Comparison of ENCODE assay signal across 9 cellular contexts in genomic region chr17:48611681-48612455, GRCh38. TPM values are rescaled to one million over a fixed set of nuclear protein-coding genes. Genes with fewer than 3 reads are reported as not detected.
DNase-seq lines count a peak whose midpoint lies in the region; ATAC-seq, FAIRE-seq and TF ChIP-seq lines count a peak whose summit lies in the region.
"Had no signal": no experiment of that assay in that cellular context is flagged by ENCODE, and none has a peak within 500 bp of the region (broad histone marks: within the 10 kb centered on the region; RNA-seq: fewer than 3 reads in every experiment).

No MANE protein-coding gene starts in this region.

- peak overlapping the region; percentile 87 to 93 (median 92) for H3K4me3 Mint-ChIP-seq in T-cell

- peaks cover 65 to 80% of the 10 kb centered on the region in 2 donors for H3K27me3 Mint-ChIP-seq in T-cell

- no peaks in the 10 kb centered on the region for H3K9me3 Mint-ChIP-seq in T-cell

- FAIRE-seq in HepG2 (lab: Jason Lieb, UNC): no peak
- FAIRE-seq: colon had no signal

- peaks cover 25 to 95% of the 10 kb centered on the region in 2 experiments; a peak in 4 of 5 replicates for H3K27me3 ChIP-seq in HepG2 (ENCODE audit: control insufficient read depth in 1 of 2, insufficient read depth in 2 of 2, low read length in 2 of 2)

- no peak for TF ChIP-seq EP300 in HepG2 (IDR thresholded peaks at IDR 0.05; ENCODE audit: low read depth in 2 of 2, low read length in 2 of 2)
- no peak for TF ChIP-seq EP300 in HepG2 (CRISPR knock-in tag; IDR thresholded peaks at IDR 0.05; ENCODE audit: borderline replicate concordance)

- no peak for TF ChIP-seq RAD21 in HepG2 (CRISPR knock-in tag; IDR thresholded peaks at IDR 0.05)

- H2AFZ ChIP-seq in HepG2 (ENCODE audit: low read length): no peak overlapping the region

- peaks cover 23% of the 10 kb centered on the region for H3K4me1 ChIP-seq in HepG2 (ENCODE audit: insufficient read depth, low read length)

- in situ Hi-C loops in HepG2 (cut with HindIII; ENCODE audit: extremely low pct_ligation_motif_present, low pct_unique_long_range_greater_than_20kb): loop anchor here (5.0 kb wide), 1 partner anchor 585 kb away; no protein-coding TSS in a partner anchor

- intact Hi-C loops in HepG2 (cut with micrococcal nuclease; ENCODE audit: unreplicated experiment): loop anchor here (2.0 kb wide), 1 partner anchor 459 kb away; no protein-coding TSS in a partner anchor

- no peaks in the 10 kb centered on the region for H3K36me3 ChIP-seq in HepG2 (replicated peaks in 1 of 2; ENCODE audit: control insufficient read depth in 1 of 2, insufficient read depth in 2 of 2, low read length in 2 of 2)

- no peaks in the 10 kb centered on the region for H3K36me3 Mint-ChIP-seq in T-cell

- H3K4me2 ChIP-seq in HepG2 (ENCODE audit: low read depth, low read length): no peak overlapping the region

- TF ChIP-seq CTCF in HepG2 (CRISPR knock-in tag; IDR thresholded peaks at IDR 0.05) (no peak), GM20000 (IDR thresholded peaks at IDR 0.05; ENCODE audit: extremely low read depth, missing control alignments) (no peak)

- BruUV-seq in HepG2 (replicated peaks; lab: Mats Ljungman, UMichigan): no TSS peak

- no peaks in the 10 kb centered on the region for H3K9me3 ChIP-seq in HepG2 (ENCODE audit: low read length)

- no peak overlapping the region for H3K27ac Mint-ChIP-seq in T-cell

- no peak overlapping the region for H3K4me3 ChIP-seq in HepG2 (replicated peaks in 1 of 3; ENCODE audit: insufficient read depth in 1 of 3, low read depth in 2 of 3, low read length in 3 of 3)

- no peaks in the 10 kb centered on the region for H3K79me2 ChIP-seq in HepG2 (ENCODE audit: insufficient read depth, low read length)

- POLR2A ChIA-PET in HEK293T (lab: Yijun Ruan, JAX) (no interaction called here), T-cell (lab: Charles Lee) (no interaction called here), HepG2 (lab: Yijun Ruan, JAX) (no interaction called here)

- no peak overlapping the region for H3K9ac ChIP-seq in HepG2 (ENCODE audit: insufficient read depth, low read depth, low read length)

- H3K4me1 Mint-ChIP-seq in T-cell: peaks cover 32 to 47% (median 43%) of the 10 kb centered on the region in 3 donors

- TF ChIP-seq POLR2A in HepG2 (IDR thresholded peaks at IDR 0.05; ENCODE audit: insufficient read depth in 1 of 2, low read depth in 2 of 2, low read length in 2 of 2): no peak

- DNase-seq in AG08395 (ENCODE audit: low spot score) (peak; percentile 35), HEK293T (ENCODE audit: extremely low spot score) (no peak), T-cell (no peak), HepG2 (ENCODE audit: low spot score) (no peak), amygdala (lab: John Stamatoyannopoulos, UW) (no peak), GM20000 (ENCODE audit: low spot score) (no peak)

- CTCF ChIA-PET in HEK293T (lab: Yijun Ruan, JAX) (no interaction called here), T-cell (lab: Charles Lee) (interaction anchor here in 1 of 2 donors (0.6 kb wide), 1 partner anchor 330 kb away, joined by 10 read pairs; no protein-coding TSS in a partner anchor), HepG2 (lab: Yijun Ruan, JAX; ENCODE audit: low intra/inter-chr PET ratio, low total read pairs) (interaction anchor here (1.4 kb wide), 1 partner anchor 10 kb away, joined by 4 read pairs; no protein-coding TSS in a partner anchor)

- H4K20me1 ChIP-seq in HepG2 (ENCODE audit: insufficient read depth, low read length): no peaks in the 10 kb centered on the region; the same call in 1 of the 2 replicates

- WGBS in HepG2 (ENCODE audit: low lambda C conversion rate): 27% methylated on average over 33 of the region's 36 CpGs

- ATAC-seq in T-cell (replicated peaks in 1 of 4) (peak in 1 of 4 experiments; percentile 18), HepG2 (no peak), GM21515 (IDR thresholded peaks at IDR 0.05; ENCODE audit: unreplicated experiment) (no peak), HG03196 (IDR thresholded peaks at IDR 0.05; ENCODE audit: unreplicated experiment) (no peak)

- no peak overlapping the region for H3K27ac ChIP-seq in HepG2 (ENCODE audit: extremely low read length, insufficient read depth, low read length)

RNA-seq across cellular contexts. Expression of gene HOXB7, which starts 1.1 kb away (rescaled TPM):
- total RNA-seq in T-cell (under 1 TPM in 3 of 5 donors, not detected in 2; 0.47 to 0.66 (median 0.60) TPM), HepG2 (2016; rRNA removed; fragmentation: Illumina TruSeq; extraction: Trizol) (not detected in 2 replicates)
- total RNA-seq in HepG2 (2016; cell fraction: cytosol; rRNA removed; fragmentation: Illumina TruSeq; extraction: Trizol; ENCODE audit: low read depth): not detected in 2 replicates
- total RNA-seq in HepG2 (2016; cell fraction: insoluble cytoplasmic fraction; rRNA removed; fragmentation: Illumina TruSeq; extraction: Trizol): not detected in 2 replicates
- not detected in 2 replicates for total RNA-seq in HepG2 (2016; cell fraction: membrane; rRNA removed; fragmentation: Illumina TruSeq; extraction: Trizol)
- not detected in 2 replicates for total RNA-seq in HepG2 (2016; cell fraction: nucleus; rRNA removed; fragmentation: Illumina TruSeq; extraction: Trizol)
- 0.04 and 0.08 TPM in 2 replicates for polyA plus RNA-seq in HepG2 (2011; rRNA removed)
- polyA plus RNA-seq in HepG2 (2011; cell fraction: cytosol; rRNA removed): not detected in 2 replicates
- polyA plus RNA-seq in HepG2 (2011; cell fraction: nucleus; rRNA removed): not detected in 2 replicates
- polyA plus RNA-seq in HepG2 (2012): not detected in 2 replicates
- not detected in 2 replicates for polyA plus RNA-seq in HepG2 (2016; cell fraction: cytosol; fragmentation: Illumina TruSeq; extraction: Trizol; ENCODE audit: low read depth)
- polyA plus RNA-seq in HepG2 (2016; cell fraction: insoluble cytoplasmic fraction; fragmentation: Illumina TruSeq; extraction: Trizol; ENCODE audit: low read depth): not detected in 2 replicates
- polyA plus RNA-seq in HepG2 (2016; cell fraction: membrane; fragmentation: Illumina TruSeq; extraction: Trizol; ENCODE audit: low read depth): not detected in 2 replicates
- polyA plus RNA-seq in HepG2 (2016; cell fraction: nucleus; fragmentation: Illumina TruSeq; extraction: Trizol; ENCODE audit: insufficient read depth, low read depth): not detected in 2 replicates
- polyA minus RNA-seq in HepG2 (2011; rRNA and poly(A)+ RNA removed; ENCODE audit: low replicate concordance): 8.9 TPM in 1 of 2 replicates, not detected in the other
- not detected in 2 replicates for polyA minus RNA-seq in HepG2 (2011; cell fraction: cytosol; rRNA and poly(A)+ RNA removed)
- polyA minus RNA-seq in HepG2 (2011; cell fraction: nucleus; rRNA and poly(A)+ RNA removed): not detected in 2 replicates

RNA-seq across cellular contexts. Expression of gene HOXB8, which starts 3.2 kb away (rescaled TPM):
- total RNA-seq in T-cell: not detected
- total RNA-seq in HepG2 (2016; rRNA removed; fragmentation: Illumina TruSeq; extraction: Trizol): not detected in 2 replicates
- total RNA-seq in HepG2 (2016; cell fraction: cytosol; rRNA removed; fragmentation: Illumina TruSeq; extraction: Trizol; ENCODE audit: low read depth): not detected in 2 replicates
- total RNA-seq in HepG2 (2016; cell fraction: insoluble cytoplasmic fraction; rRNA removed; fragmentation: Illumina TruSeq; extraction: Trizol): not detected in 2 replicates
- total RNA-seq in HepG2 (2016; cell fraction: membrane; rRNA removed; fragmentation: Illumina TruSeq; extraction: Trizol): not detected in 2 replicates
- not detected in 2 replicates for total RNA-seq in HepG2 (2016; cell fraction: nucleus; rRNA removed; fragmentation: Illumina TruSeq; extraction: Trizol)
- polyA plus RNA-seq in HepG2 (2011; rRNA removed): not detected in 2 replicates
- polyA plus RNA-seq in HepG2 (2011; cell fraction: cytosol; rRNA removed): not detected in 2 replicates
- polyA plus RNA-seq in HepG2 (2011; cell fraction: nucleus; rRNA removed): not detected in 2 replicates
- polyA plus RNA-seq in HepG2 (2012): not detected in 2 replicates
- not detected in 2 replicates for polyA plus RNA-seq in HepG2 (2016; cell fraction: cytosol; fragmentation: Illumina TruSeq; extraction: Trizol; ENCODE audit: low read depth)
- not detected in 2 replicates for polyA plus RNA-seq in HepG2 (2016; cell fraction: insoluble cytoplasmic fraction; fragmentation: Illumina TruSeq; extraction: Trizol; ENCODE audit: low read depth)
- not detected in 2 replicates for polyA plus RNA-seq in HepG2 (2016; cell fraction: membrane; fragmentation: Illumina TruSeq; extraction: Trizol; ENCODE audit: low read depth)
- not detected in 2 replicates for polyA plus RNA-seq in HepG2 (2016; cell fraction: nucleus; fragmentation: Illumina TruSeq; extraction: Trizol; ENCODE audit: insufficient read depth, low read depth)
- 0.19 TPM in 1 of 2 replicates, not detected in the other for polyA minus RNA-seq in HepG2 (2011; rRNA and poly(A)+ RNA removed; ENCODE audit: low replicate concordance)
- polyA minus RNA-seq in HepG2 (2011; cell fraction: cytosol; rRNA and poly(A)+ RNA removed): not detected in 2 replicates
- not detected in 2 replicates for polyA minus RNA-seq in HepG2 (2011; cell fraction: nucleus; rRNA and poly(A)+ RNA removed)

RNA-seq across cellular contexts. Expression of gene HOXB6, which starts 7.1 kb away (rescaled TPM):
- total RNA-seq in T-cell: under 1 TPM in 2 of 5 donors, not detected in 3; 0.16 to 0.33 TPM
- not detected in 2 replicates for total RNA-seq in HepG2 (2016; rRNA removed; fragmentation: Illumina TruSeq; extraction: Trizol)
- not detected in 2 replicates for total RNA-seq in HepG2 (2016; cell fraction: cytosol; rRNA removed; fragmentation: Illumina TruSeq; extraction: Trizol; ENCODE audit: low read depth)
- total RNA-seq in HepG2 (2016; cell fraction: insoluble cytoplasmic fraction; rRNA removed; fragmentation: Illumina TruSeq; extraction: Trizol): not detected in 2 replicates
- total RNA-seq in HepG2 (2016; cell fraction: membrane; rRNA removed; fragmentation: Illumina TruSeq; extraction: Trizol): not detected in 2 replicates
- not detected in 2 replicates for total RNA-seq in HepG2 (2016; cell fraction: nucleus; rRNA removed; fragmentation: Illumina TruSeq; extraction: Trizol)
- polyA plus RNA-seq in HepG2 (2011; rRNA removed): not detected in 2 replicates
- polyA plus RNA-seq in HepG2 (2011; cell fraction: cytosol; rRNA removed): not detected in 2 replicates
- not detected in 2 replicates for polyA plus RNA-seq in HepG2 (2011; cell fraction: nucleus; rRNA removed)
- not detected in 2 replicates for polyA plus RNA-seq in HepG2 (2012)
- polyA plus RNA-seq in HepG2 (2016; cell fraction: cytosol; fragmentation: Illumina TruSeq; extraction: Trizol; ENCODE audit: low read depth): not detected in 2 replicates
- polyA plus RNA-seq in HepG2 (2016; cell fraction: insoluble cytoplasmic fraction; fragmentation: Illumina TruSeq; extraction: Trizol; ENCODE audit: low read depth): not detected in 2 replicates
- polyA plus RNA-seq in HepG2 (2016; cell fraction: membrane; fragmentation: Illumina TruSeq; extraction: Trizol; ENCODE audit: low read depth): not detected in 2 replicates
- polyA plus RNA-seq in HepG2 (2016; cell fraction: nucleus; fragmentation: Illumina TruSeq; extraction: Trizol; ENCODE audit: insufficient read depth, low read depth): not detected in 2 replicates
- 3.5 TPM in 1 of 2 replicates, not detected in the other for polyA minus RNA-seq in HepG2 (2011; rRNA and poly(A)+ RNA removed; ENCODE audit: low replicate concordance)
- polyA minus RNA-seq in HepG2 (2011; cell fraction: cytosol; rRNA and poly(A)+ RNA removed): not detected in 2 replicates
- not detected in 2 replicates for polyA minus RNA-seq in HepG2 (2011; cell fraction: nucleus; rRNA and poly(A)+ RNA removed)

RNA-seq across cellular contexts. Expression of gene HOXB9, which starts 14.3 kb away (rescaled TPM):
- total RNA-seq in T-cell: under 1 TPM in 4 of 5 donors, not detected in 1; 0.19 to 0.43 (median 0.30) TPM
- not detected in 2 replicates for total RNA-seq in HepG2 (2016; rRNA removed; fragmentation: Illumina TruSeq; extraction: Trizol)
- total RNA-seq in HepG2 (2016; cell fraction: cytosol; rRNA removed; fragmentation: Illumina TruSeq; extraction: Trizol; ENCODE audit: low read depth): not detected in 2 replicates
- not detected in 2 replicates for total RNA-seq in HepG2 (2016; cell fraction: insoluble cytoplasmic fraction; rRNA removed; fragmentation: Illumina TruSeq; extraction: Trizol)
- not detected in 2 replicates for total RNA-seq in HepG2 (2016; cell fraction: membrane; rRNA removed; fragmentation: Illumina TruSeq; extraction: Trizol)
- not detected in 2 replicates for total RNA-seq in HepG2 (2016; cell fraction: nucleus; rRNA removed; fragmentation: Illumina TruSeq; extraction: Trizol)
- not detected in 2 replicates for polyA plus RNA-seq in HepG2 (2011; rRNA removed)
- polyA plus RNA-seq in HepG2 (2011; cell fraction: cytosol; rRNA removed): 0.01 TPM in 1 of 2 replicates, not detected in the other
- polyA plus RNA-seq in HepG2 (2011; cell fraction: nucleus; rRNA removed): not detected in 2 replicates
- polyA plus RNA-seq in HepG2 (2012): not detected in 2 replicates
- polyA plus RNA-seq in HepG2 (2016; cell fraction: cytosol; fragmentation: Illumina TruSeq; extraction: Trizol; ENCODE audit: low read depth): not detected in 2 replicates
- not detected in 2 replicates for polyA plus RNA-seq in HepG2 (2016; cell fraction: insoluble cytoplasmic fraction; fragmentation: Illumina TruSeq; extraction: Trizol; ENCODE audit: low read depth)
- not detected in 2 replicates for polyA plus RNA-seq in HepG2 (2016; cell fraction: membrane; fragmentation: Illumina TruSeq; extraction: Trizol; ENCODE audit: low read depth)
- not detected in 2 replicates for polyA plus RNA-seq in HepG2 (2016; cell fraction: nucleus; fragmentation: Illumina TruSeq; extraction: Trizol; ENCODE audit: insufficient read depth, low read depth)
- polyA minus RNA-seq in HepG2 (2011; rRNA and poly(A)+ RNA removed; ENCODE audit: low replicate concordance): 0.06 and 0.49 TPM in 2 replicates
- not detected in 2 replicates for polyA minus RNA-seq in HepG2 (2011; cell fraction: cytosol; rRNA and poly(A)+ RNA removed)
- polyA minus RNA-seq in HepG2 (2011; cell fraction: nucleus; rRNA and poly(A)+ RNA removed): not detected in 2 replicates

RNA-seq across cellular contexts. Expression of gene HOXB5, which starts 18.3 kb away (rescaled TPM):
- total RNA-seq in T-cell: not detected
- total RNA-seq in HepG2 (2016; rRNA removed; fragmentation: Illumina TruSeq; extraction: Trizol): not detected in 2 replicates
- total RNA-seq in HepG2 (2016; cell fraction: cytosol; rRNA removed; fragmentation: Illumina TruSeq; extraction: Trizol; ENCODE audit: low read depth): not detected in 2 replicates
- not detected in 2 replicates for total RNA-seq in HepG2 (2016; cell fraction: insoluble cytoplasmic fraction; rRNA removed; fragmentation: Illumina TruSeq; extraction: Trizol)
- total RNA-seq in HepG2 (2016; cell fraction: membrane; rRNA removed; fragmentation: Illumina TruSeq; extraction: Trizol): not detected in 2 replicates
- total RNA-seq in HepG2 (2016; cell fraction: nucleus; rRNA removed; fragmentation: Illumina TruSeq; extraction: Trizol): not detected in 2 replicates
- polyA plus RNA-seq in HepG2 (2011; rRNA removed): not detected in 2 replicates
- polyA plus RNA-seq in HepG2 (2011; cell fraction: cytosol; rRNA removed): not detected in 2 replicates
- polyA plus RNA-seq in HepG2 (2011; cell fraction: nucleus; rRNA removed): not detected in 2 replicates
- polyA plus RNA-seq in HepG2 (2012): not detected in 2 replicates
- polyA plus RNA-seq in HepG2 (2016; cell fraction: cytosol; fragmentation: Illumina TruSeq; extraction: Trizol; ENCODE audit: low read depth): not detected in 2 replicates
- not detected in 2 replicates for polyA plus RNA-seq in HepG2 (2016; cell fraction: insoluble cytoplasmic fraction; fragmentation: Illumina TruSeq; extraction: Trizol; ENCODE audit: low read depth)
- polyA plus RNA-seq in HepG2 (2016; cell fraction: membrane; fragmentation: Illumina TruSeq; extraction: Trizol; ENCODE audit: low read depth): not detected in 2 replicates
- not detected in 2 replicates for polyA plus RNA-seq in HepG2 (2016; cell fraction: nucleus; fragmentation: Illumina TruSeq; extraction: Trizol; ENCODE audit: insufficient read depth, low read depth)
- 0.49 TPM in 1 of 2 replicates, not detected in the other for polyA minus RNA-seq in HepG2 (2011; rRNA and poly(A)+ RNA removed; ENCODE audit: low replicate concordance)
- not detected in 2 replicates for polyA minus RNA-seq in HepG2 (2011; cell fraction: cytosol; rRNA and poly(A)+ RNA removed)
- polyA minus RNA-seq in HepG2 (2011; cell fraction: nucleus; rRNA and poly(A)+ RNA removed): not detected in 2 replicates
